8 cellular contexts compared by ENCODE assay signal in the genomic region with DNA sequence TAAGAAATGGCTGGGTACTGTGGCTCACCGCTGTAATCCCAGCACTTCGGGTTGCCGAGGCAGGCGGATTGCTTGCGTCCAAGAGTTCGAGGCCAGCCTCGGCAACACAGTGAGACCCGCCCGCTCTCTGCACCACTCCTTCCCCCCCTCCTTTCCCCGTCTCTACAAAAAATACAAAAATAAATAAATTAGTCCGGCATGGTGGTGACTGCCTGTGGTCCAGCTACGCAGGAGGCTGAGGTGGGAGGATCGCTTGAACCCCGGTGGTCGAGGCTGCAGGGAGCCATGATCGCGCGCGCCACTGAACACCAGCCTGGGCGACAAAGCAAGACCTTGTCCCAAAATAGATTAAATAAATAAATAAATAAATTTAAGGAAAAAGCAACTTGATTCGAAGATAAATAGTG. TPM values are rescaled to one million over a fixed set of nuclear protein-coding genes. Genes with fewer than 3 reads are reported as not detected.
A peak's percentile ranks its signal among the peaks of the same experiment; 100 is the strongest.
DNase-seq lines count a peak whose midpoint lies in the region; ATAC-seq and TF ChIP-seq lines count a peak whose summit lies in the region.

No MANE protein-coding gene starts in this region.

- H3K4me3 ChIP-seq in transverse colon, result peak overlapping the region; percentile 9 to 98 (median 76)

- H3K36me3 ChIP-seq in transverse colon, result peaks cover 0 to 2% (median 0%) of the 10 kb centered on the region in 4 donors

- no peaks in the 10 kb centered on the region for H3K9me3 ChIP-seq in transverse colon

- TF ChIP-seq EP300 in transverse colon (IDR thresholded peaks at IDR 0.05; ENCODE audit: low read depth), result no peak

- no peak for TF ChIP-seq CTCF in transverse colon (IDR thresholded peaks at IDR 0.05)

- ATAC-seq in activated T-helper 17 cell treated with anti-CD3 and anti-CD28 coated beads, Interleukin-2, amount 50 U/mL, for 72 hours (replicated peaks), result peak; percentile 8
- ATAC-seq in GM18517 (IDR thresholded peaks at IDR 0.05; ENCODE audit: unreplicated experiment), result no peak

- peak overlapping the region; percentile 46 for H3K27ac ChIP-seq in layer of hippocampus (ENCODE audit: low read depth, low read length)
- peak overlapping the region; percentile 92 to 97 (median 96) for H3K27ac ChIP-seq in transverse colon

- H3K27me3 ChIP-seq in layer of hippocampus (ENCODE audit: control insufficient read depth, insufficient read depth, low read length) (no peaks in the 10 kb centered on the region), transverse colon (no peaks in the 10 kb centered on the region)

- H3K9me3 Mint-ChIP-seq in activated naive CD4-positive, alpha-beta T cell treated with anti-CD3 and anti-CD28 coated beads, Interleukin-2, amount 10 ng/mL, durations not matched to agents 7 days and 5 days, result no peaks in the 10 kb centered on the region
- H3K9me3 Mint-ChIP-seq in activated T-helper 17 cell treated with anti-CD3 and anti-CD28 coated beads, Interleukin-2, amount 50 U/mL, for 72 hours, result no peaks in the 10 kb centered on the region

- peaks cover 5% of the 10 kb centered on the region for H3K27me3 Mint-ChIP-seq in activated naive CD4-positive, alpha-beta T cell treated with anti-CD3 and anti-CD28 coated beads, Interleukin-2, amount 10 ng/mL, durations not matched to agents 7 days and 5 days
- H3K27me3 Mint-ChIP-seq in activated T-helper 17 cell treated with anti-CD3 and anti-CD28 coated beads, Interleukin-2, amount 50 U/mL, for 72 hours, result peaks cover under 1% of the 10 kb centered on the region

- TF ChIP-seq POLR2A in transverse colon (IDR thresholded peaks at IDR 0.05), result no peak

- in situ Hi-C loops in transverse colon (cut with MboI; ENCODE audit: low pct_ligation_motif_present in 1 of 4, low pct_unique_long_range_greater_than_20kb in 1 of 4, low sequenced_read_pairs in 3 of 4), result no loop called here

- peak overlapping the region; percentile 99 for H3K4me3 Mint-ChIP-seq in activated naive CD4-positive, alpha-beta T cell treated with anti-CD3 and anti-CD28 coated beads, Interleukin-2, amount 10 ng/mL, durations not matched to agents 7 days and 5 days
- H3K4me3 Mint-ChIP-seq in activated T-helper 17 cell treated with anti-CD3 and anti-CD28 coated beads, Interleukin-2, amount 50 U/mL, for 72 hours, result peak overlapping the region; percentile 97

- CTCF ChIA-PET in activated naive CD4-positive, alpha-beta T cell treated with anti-CD3 and anti-CD28 coated beads, Interleukin-2, amount 10 ng/mL, durations not matched to agents 7 days and 5 days (lab: Charles Lee), result interaction anchor here (1.6 kb wide), 1 partner anchor 47 kb away, joined by 3 read pairs; no protein-coding TSS in a partner anchor

- H3K36me3 Mint-ChIP-seq in activated naive CD4-positive, alpha-beta T cell treated with anti-CD3 and anti-CD28 coated beads, Interleukin-2, amount 10 ng/mL, durations not matched to agents 7 days and 5 days, result peaks cover 20% of the 10 kb centered on the region
- H3K36me3 Mint-ChIP-seq in activated T-helper 17 cell treated with anti-CD3 and anti-CD28 coated beads, Interleukin-2, amount 50 U/mL, for 72 hours (ENCODE audit: low read depth), result peaks cover 40% of the 10 kb centered on the region

- peaks cover 49% of the 10 kb centered on the region for H3K4me1 Mint-ChIP-seq in activated naive CD4-positive, alpha-beta T cell treated with anti-CD3 and anti-CD28 coated beads, Interleukin-2, amount 10 ng/mL, durations not matched to agents 7 days and 5 days
- peaks cover 28% of the 10 kb centered on the region for H3K4me1 Mint-ChIP-seq in activated T-helper 17 cell treated with anti-CD3 and anti-CD28 coated beads, Interleukin-2, amount 50 U/mL, for 72 hours

- H3K27ac Mint-ChIP-seq in activated naive CD4-positive, alpha-beta T cell treated with anti-CD3 and anti-CD28 coated beads, Interleukin-2, amount 10 ng/mL, durations not matched to agents 7 days and 5 days, result peak overlapping the region; percentile 68
- H3K27ac Mint-ChIP-seq in activated T-helper 17 cell treated with anti-CD3 and anti-CD28 coated beads, Interleukin-2, amount 50 U/mL, for 72 hours, result no peak overlapping the region

- WGBS in transverse colon (ENCODE audit: low coverage in 1 of 2), 2 donors, result 25 to 37% methylated on average over 18 to 21 of the region's 21 CpGs

- no peak for DNase-seq in activated naive CD4-positive, alpha-beta T cell treated with anti-CD3 and anti-CD28 coated beads, Interleukin-2, amount 10 ng/mL, durations not matched to agents 7 days and 5 days
- no peak for DNase-seq in activated naive CD4-positive, alpha-beta T cell treated with anti-CD3 and anti-CD28 coated beads, Interleukin-2, amount 50 U/mL, for 16 hours
- no peak for DNase-seq in transverse colon
- DNase-seq in effector CD4-positive, alpha-beta T cell, result no peak
- DNase-seq in NCI-H2107 treated with DMSO at 0.1 percent for 48 hours (lab: John Stamatoyannopoulos, UW; ENCODE audit: unreplicated experiment), result no peak

- H3K4me1 ChIP-seq in transverse colon, result peaks cover 20 to 38% (median 28%) of the 10 kb centered on the region in 4 donors

- intact Hi-C loops in transverse colon (cut with DNase I; ENCODE audit: low total_unique reads), result no loop called here

RNA-seq across cellular contexts. Expression of a gene that starts 0.4 kb away (rescaled TPM):
- 10 to 100 TPM; 59.8 to 65.0 TPM for total RNA-seq in activated T-helper 17 cell treated with anti-CD3 and anti-CD28 coated beads, Interleukin-2, amount 50 U/mL, for 72 hours
- 100 to 1,000 TPM; 108 to 271 (median 217) TPM for total RNA-seq in transverse colon

RNA-seq across cellular contexts. Expression of a gene that starts 20.4 kb away (rescaled TPM):
- 10 to 100 TPM in 1 of 2 donors, 1 to 10 TPM in 1; 5.5 to 10.3 TPM for total RNA-seq in activated T-helper 17 cell treated with anti-CD3 and anti-CD28 coated beads, Interleukin-2, amount 50 U/mL, for 72 hours
- total RNA-seq in transverse colon, result 10 to 100 TPM in 3 of 4 donors, 1 to 10 TPM in 1; 4.0 to 40.0 (median 17.2) TPM

RNA-seq across cellular contexts. Expression of a gene that starts 47.0 kb away (rescaled TPM):
- total RNA-seq in activated T-helper 17 cell treated with anti-CD3 and anti-CD28 coated beads, Interleukin-2, amount 50 U/mL, for 72 hours, result under 1 TPM in 1 of 2 donors, not detected in 1; 0.34 TPM
- under 1 TPM in 3 of 4 donors, not detected in 1; 0.32 to 0.41 (median 0.40) TPM for total RNA-seq in transverse colon
